In genomic region chr16:89593841-89594240, GRCh38 we compare ENCODE assay signal across 1 cellular context.
TF ChIP-seq lines count a peak whose summit lies in the region.

No MANE protein-coding gene starts in this region.

TF ChIP-seq in H1, 55 proteins besides CTCF, POLR2A, EP300 and RAD21 (continued from another document):
- TF ChIP-seq GTF2F1 (IDR thresholded peaks at IDR 0.05; ENCODE audit: borderline replicate concordance, low read depth, low read length) = no peak
- no peak for TF ChIP-seq SIN3A (conservative IDR thresholded peaks at IDR 0.05 in 1 of 2, IDR thresholded peaks at IDR 0.05 in 1 of 2; ENCODE audit: low read depth in 1 of 2, low read length in 2 of 2)
- no peak for TF ChIP-seq RNF2 (IDR thresholded peaks at IDR 0.05; ENCODE audit: borderline replicate concordance, low read depth, low read length, missing control alignments, poor library complexity, severe bottlenecking)
- TF ChIP-seq BACH1 (IDR thresholded peaks at IDR 0.05; ENCODE audit: low read length) = no peak
- TF ChIP-seq SP2 (IDR thresholded peaks at IDR 0.05; ENCODE audit: low read length) = no peak
- TF ChIP-seq POLR2AphosphoS5 (IDR thresholded peaks at IDR 0.05; ENCODE audit: low read depth, low read length) = no peak
- TF ChIP-seq PHF8 (conservative IDR thresholded peaks at IDR 0.05; ENCODE audit: low read depth, low read length) = no peak
- TF ChIP-seq JUN (IDR thresholded peaks at IDR 0.05; ENCODE audit: low read depth, low read length) = no peak
- TF ChIP-seq RXRA (IDR thresholded peaks at IDR 0.05; ENCODE audit: insufficient read depth, low read depth, low read length) = no peak
- no peak for TF ChIP-seq MAFK (IDR thresholded peaks at IDR 0.05; ENCODE audit: low read depth, low read length)
- no peak for TF ChIP-seq NANOG (IDR thresholded peaks at IDR 0.05; ENCODE audit: insufficient read depth, low read depth, low read length, poor library complexity, severe bottlenecking)
- no peak for TF ChIP-seq RBBP5 (IDR thresholded peaks at IDR 0.05; ENCODE audit: borderline replicate concordance, low read depth, low read length)
- TF ChIP-seq CREB1 (IDR thresholded peaks at IDR 0.05) = no peak
- no peak for TF ChIP-seq SIX5 (IDR thresholded peaks at IDR 0.05; ENCODE audit: low read depth, low read length)
- TF ChIP-seq CHD7 (IDR thresholded peaks at IDR 0.05; ENCODE audit: insufficient replicate concordance, low read length) = no peak
TF ChIP-seq in H1: peak in this region for 0.
